In genomic region chr20:1309439-1309847, GRCh38 we compare ENCODE assay signal across 25 cellular contexts. TPM values are rescaled to one million over a fixed set of nuclear protein-coding genes. Genes with fewer than 3 reads are reported as not detected.
DNase-seq lines count a peak whose midpoint lies in the region; ATAC-seq and TF ChIP-seq lines count a peak whose summit lies in the region.
"Had no signal": no experiment of that assay in that cellular context is flagged by ENCODE, and none has a peak within 500 bp of the region (broad histone marks: within the 10 kb centered on the region; RNA-seq: fewer than 3 reads in every experiment).

No MANE protein-coding gene starts in this region.

- no peaks in the 10 kb centered on the region for H3K9me3 ChIP-seq in HUES64 (ENCODE audit: insufficient read depth, low read depth, low read length)
- no peaks in the 10 kb centered on the region for H3K9me3 ChIP-seq in endodermal cell (ENCODE audit: control insufficient read depth, low read length)
- no peaks in the 10 kb centered on the region for H3K9me3 ChIP-seq in A673 (ENCODE audit: low read depth, low read length, poor library complexity, severe bottlenecking)
- H3K9me3 ChIP-seq: tibial nerve had no signal

- intact Hi-C loops in A673 (cut with micrococcal nuclease; ENCODE audit: unreplicated experiment), result no loop called here

- H3K4me1 ChIP-seq in HUES64 (ENCODE audit: insufficient read depth, low read length) (peaks cover 12% of the 10 kb centered on the region; the same call in 1 of the 2 replicates), endodermal cell (ENCODE audit: control insufficient read depth, insufficient read depth, low read length) (no peaks in the 10 kb centered on the region), A673 (ENCODE audit: insufficient read depth, low read length, poor library complexity, severe bottlenecking) (peaks cover 5% of the 10 kb centered on the region)
- H3K4me1 ChIP-seq: foreskin keratinocyte had no signal

- H3K4me3 Mint-ChIP-seq in endodermal cell, result no peak overlapping the region
- H3K4me3 Mint-ChIP-seq in neural crest cell, result no peak overlapping the region
- H3K4me3 Mint-ChIP-seq: activated naive CD4-positive, alpha-beta T cell treated with anti-CD3 and anti-CD28 coated beads, Interleukin-2, amount 50 U/mL, for 24 hours; activated T-helper 1 cell treated with anti-CD3 and anti-CD28 coated beads, Interleukin-12 subunit alpha, Interleukin-12 subunit beta, Interleukin-2, Interleukin-4 antibody, amounts not matched to agents 30 ng/mL and 10 ng/mL and 1 ng/mL, durations not matched to agents 14 hours and 24 hours and 36 hours; CD14-positive monocyte; central memory CD8-positive, alpha-beta T cell; nephron progenitor cell; stimulated activated naive CD8-positive, alpha-beta T cell treated with anti-CD3 and anti-CD28 coated beads, Interleukin-15, amount 100 ng/mL, for 72 hours had no signal

- H3K27me3 ChIP-seq in HUES64 (ENCODE audit: insufficient read depth, low read length) (peaks cover 12% of the 10 kb centered on the region), endodermal cell (ENCODE audit: control insufficient read depth, insufficient read depth, low read length, poor library complexity, severe bottlenecking) (no peaks in the 10 kb centered on the region), A673 (replicated peaks; ENCODE audit: insufficient read depth, low read depth, low read length, poor library complexity) (no peaks in the 10 kb centered on the region)
- H3K27me3 ChIP-seq: foreskin keratinocyte, tibial nerve had no signal

- H3K27ac Mint-ChIP-seq in endodermal cell (no peak overlapping the region), neural crest cell (ENCODE audit: unreplicated experiment) (peak overlapping the region; percentile 43)
- H3K27ac Mint-ChIP-seq: activated naive CD4-positive, alpha-beta T cell treated with anti-CD3 and anti-CD28 coated beads, Interleukin-2, amount 50 U/mL, for 24 hours; activated T-helper 1 cell treated with anti-CD3 and anti-CD28 coated beads, Interleukin-12 subunit alpha, Interleukin-12 subunit beta, Interleukin-2, Interleukin-4 antibody, amounts not matched to agents 30 ng/mL and 10 ng/mL and 1 ng/mL, durations not matched to agents 14 hours and 24 hours and 36 hours; CD14-positive monocyte; nephron progenitor cell; progenitor cell of endocrine pancreas had no signal

- H3K9me3 Mint-ChIP-seq in endodermal cell (no peaks in the 10 kb centered on the region), neural crest cell (no peaks in the 10 kb centered on the region)
- H3K9me3 Mint-ChIP-seq: activated naive CD4-positive, alpha-beta T cell treated with anti-CD3 and anti-CD28 coated beads, Interleukin-2, amount 50 U/mL, for 24 hours; activated T-helper 1 cell treated with anti-CD3 and anti-CD28 coated beads, Interleukin-12 subunit alpha, Interleukin-12 subunit beta, Interleukin-2, Interleukin-4 antibody, amounts not matched to agents 30 ng/mL and 10 ng/mL and 1 ng/mL, durations not matched to agents 14 hours and 24 hours and 36 hours; CD14-positive monocyte; central memory CD8-positive, alpha-beta T cell; nephron progenitor cell; stimulated activated naive CD8-positive, alpha-beta T cell treated with anti-CD3 and anti-CD28 coated beads, Interleukin-15, amount 100 ng/mL, for 72 hours had no signal

- CTCF ChIA-PET in A673 (lab: Charles Lee), result no interaction called here

- 82% methylated on average over 12 of the region's 12 CpGs for WGBS in HUES64
- 77 to 83% methylated on average over 5 to 12 of the region's 12 CpGs for WGBS in endodermal cell (ENCODE audit: insufficient coverage in 1 of 2, insufficient read length in 1 of 2), 2 experiments

- no peak overlapping the region for H3K4me3 ChIP-seq in HUES64 (ENCODE audit: low read length)
- H3K4me3 ChIP-seq in endodermal cell (ENCODE audit: low read length), result no peak overlapping the region
- no peak overlapping the region for H3K4me3 ChIP-seq in A673 (ENCODE audit: low read depth, low read length, poor library complexity, severe bottlenecking)
- H3K4me3 ChIP-seq: tibial nerve had no signal

- H3K4me1 Mint-ChIP-seq in endodermal cell (peaks cover 4% of the 10 kb centered on the region), neural crest cell (peaks cover 10% of the 10 kb centered on the region)
- H3K4me1 Mint-ChIP-seq: CD14-positive monocyte had no signal

- peak; percentile 48 for TF ChIP-seq CTCF in endodermal cell (conservative IDR thresholded peaks at IDR 0.05)
- TF ChIP-seq CTCF in neural crest cell (conservative IDR thresholded peaks at IDR 0.05), result no peak
- no peak for TF ChIP-seq CTCF in A673 (conservative IDR thresholded peaks at IDR 0.05; ENCODE audit: low read depth, low read length)

- H3K36me3 ChIP-seq in HUES64 (ENCODE audit: insufficient read depth, low read length) (no peaks in the 10 kb centered on the region), endodermal cell (ENCODE audit: control insufficient read depth, insufficient read depth, low read length) (no peaks in the 10 kb centered on the region), A673 (ENCODE audit: insufficient read depth, low read length, poor library complexity, severe bottlenecking) (no peaks in the 10 kb centered on the region)

- H3K27me3 Mint-ChIP-seq in endodermal cell (ENCODE audit: insufficient read depth) (peaks cover 16% of the 10 kb centered on the region), neural crest cell (ENCODE audit: low read depth) (no peaks in the 10 kb centered on the region)
- H3K27me3 Mint-ChIP-seq: activated naive CD4-positive, alpha-beta T cell treated with anti-CD3 and anti-CD28 coated beads, Interleukin-2, amount 50 U/mL, for 24 hours; central memory CD8-positive, alpha-beta T cell; stimulated activated naive CD8-positive, alpha-beta T cell treated with anti-CD3 and anti-CD28 coated beads, Interleukin-15, amount 100 ng/mL, for 72 hours had no signal

- POLR2A ChIA-PET in A673 (lab: Charles Lee; ENCODE audit: low non-redundant PET), result interaction anchor here (0.8 kb wide), 1 partner anchor 1150 kb away, joined by 3 read pairs; no protein-coding TSS in a partner anchor

- DNase-seq in GDM1 (lab: John Stamatoyannopoulos, UW) (peak; percentile 8), endodermal cell (peak; percentile 59), neural crest cell (ENCODE audit: low read depth, low spot score) (no peak), NCI-H1930 (lab: John Stamatoyannopoulos, UW) (no peak), A673 (ENCODE audit: low spot score) (no peak)
- DNase-seq: activated CD4-positive, alpha-beta T cell treated with anti-CD3 and anti-CD28 coated beads, Interleukin-2, amount 50 U/mL, for 1 hour; erythroblast; foreskin keratinocyte; KBM-7; left ventricle myocardium superior; NCI-H1694; NCI-H2171 treated with DMSO at 0.1 percent for 48 hours; NCI-H69; nephron progenitor cell; RPMI8226; stimulated activated naive CD8-positive, alpha-beta T cell treated with anti-CD3 and anti-CD28 coated beads, Interleukin-15, amount 100 ng/mL, for 72 hours had no signal

- no peak for ATAC-seq in GM18517 (IDR thresholded peaks at IDR 0.05; ENCODE audit: unreplicated experiment)
- ATAC-seq: foreskin keratinocyte; left ventricle myocardium superior; stimulated activated naive CD8-positive, alpha-beta T cell treated with anti-CD3 and anti-CD28 coated beads, Interleukin-15, amount 100 ng/mL, for 72 hours had no signal

- H3K9ac ChIP-seq in HUES64 (ENCODE audit: low read depth, low read length), result 0 out of 2 replicates have a peak overlapping the region, but pooled peaks have one; percentile 17
- H3K9ac ChIP-seq in endodermal cell (ENCODE audit: extremely low read depth, low read length, poor library complexity, severe bottlenecking), result no peak overlapping the region

- H3K27ac ChIP-seq in HUES64 (ENCODE audit: low read depth, low read length) (no peak overlapping the region), endodermal cell (ENCODE audit: low read depth, low read length) (peak overlapping the region; percentile 60), A673 (ENCODE audit: low read depth, low read length, poor library complexity, severe bottlenecking) (no peak overlapping the region)
- H3K27ac ChIP-seq: foreskin keratinocyte, tibial nerve, VCaP had no signal

- H3K36me3 Mint-ChIP-seq in endodermal cell (ENCODE audit: low read depth) (no peaks in the 10 kb centered on the region), neural crest cell (ENCODE audit: low read depth) (no peaks in the 10 kb centered on the region)
- H3K36me3 Mint-ChIP-seq: CD14-positive monocyte had no signal

- BruUV-seq in A673 (replicated peaks; lab: Mats Ljungman, UMichigan), result no TSS peak

RNA-seq across cellular contexts. Expression of gene SDCBP2, which starts 19.5 kb away (rescaled TPM):
- 1.3 TPM for polyA plus RNA-seq in HUES64 (2013, experiment 1 of 2)
- 1.8 TPM for polyA plus RNA-seq in HUES64 (2013, experiment 2 of 2)
- total RNA-seq in endodermal cell (1 to 10 TPM; 1.5 to 5.1 TPM), neural crest cell (1.6 and 2.4 TPM in 2 replicates), A673 (2021) (3.4 and 3.5 TPM in 2 replicates)
- polyA plus RNA-seq in endodermal cell (2013, experiment 1 of 2), result 2.6 TPM
- polyA plus RNA-seq in endodermal cell (2013, experiment 2 of 2), result 3.0 TPM

RNA-seq across cellular contexts. Expression of gene SNPH, which starts 43.3 kb away (rescaled TPM):
- 1.4 TPM for polyA plus RNA-seq in HUES64 (2013, experiment 1 of 2)
- polyA plus RNA-seq in HUES64 (2013, experiment 2 of 2), result 1.5 TPM
- total RNA-seq in endodermal cell, result 1 to 10 TPM; 2.2 to 4.9 TPM
- 2.0 TPM for polyA plus RNA-seq in endodermal cell (2013, experiment 1 of 2)
- 2.1 TPM for polyA plus RNA-seq in endodermal cell (2013, experiment 2 of 2)
- total RNA-seq in neural crest cell, result 3.0 and 3.3 TPM in 2 replicates
- total RNA-seq in A673 (2021), result 0.43 and 0.81 TPM in 2 replicates

Comparison
In these comparisons a context has a peak if more than half of its experiments do, and no peak if none do; other contexts are left out.
1. DNase-seq: peak in GDM1 (single experiment) and endodermal cell (single experiment); none in neural crest cell (single experiment), NCI-H1930 (0 of 2) and A673 (single experiment).